Comparison of ENCODE assay signal across 2 cellular contexts in the genomic region with DNA sequence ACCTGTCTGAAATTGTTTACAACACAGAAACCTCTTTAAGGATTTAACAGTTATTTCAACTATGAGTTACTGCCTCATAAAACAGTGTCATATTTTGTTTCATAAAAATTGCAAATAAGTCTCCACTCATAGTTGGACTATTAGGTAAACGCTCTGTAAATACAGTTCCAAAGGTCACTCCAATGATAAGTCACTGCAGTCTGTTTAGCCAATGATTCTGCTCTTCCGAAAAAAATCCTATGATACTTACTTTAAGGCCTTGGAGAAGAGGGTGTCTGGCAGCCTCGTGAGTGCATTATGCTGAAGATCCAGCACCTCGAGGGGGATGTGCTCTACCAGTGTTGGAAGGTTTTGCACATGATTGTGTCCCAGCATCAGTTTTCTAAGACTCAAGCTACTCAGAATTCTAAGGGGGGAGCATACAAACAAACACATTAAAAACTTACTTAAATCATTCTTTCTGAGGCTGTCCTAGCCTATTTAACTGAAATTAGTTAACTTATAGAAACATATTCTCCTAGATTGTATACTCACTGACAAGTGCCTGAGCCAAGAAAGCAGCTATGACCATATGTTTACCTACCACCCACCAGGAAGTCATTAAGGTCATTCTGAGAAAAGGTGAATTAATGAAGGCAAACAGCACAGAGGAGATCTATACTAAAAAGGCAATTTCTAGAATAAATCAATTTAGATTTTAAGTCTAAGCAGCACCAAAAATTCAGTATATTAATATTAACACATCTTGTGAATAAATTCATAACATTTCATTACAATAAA.
TF ChIP-seq lines count a peak whose summit lies in the region.

No MANE protein-coding gene starts in this region.

TF ChIP-seq in K562, 482 proteins besides CTCF, POLR2A, EP300 and RAD21:
- no peak for TF ChIP-seq CBFA2T2 (conservative IDR thresholded peaks at IDR 0.05)
- TF ChIP-seq CEBPG (CRISPR knock-in tag; IDR thresholded peaks at IDR 0.05) = no peak
- TF ChIP-seq CEBPG (tag; conservative IDR thresholded peaks at IDR 0.05 in 1 of 2, IDR thresholded peaks at IDR 0.05 in 1 of 2) = no peak
- TF ChIP-seq CBFB (CRISPR knock-in tag; IDR thresholded peaks at IDR 0.05) = no peak
- no peak for TF ChIP-seq ELF2 (CRISPR knock-in tag; IDR thresholded peaks at IDR 0.05)
- TF ChIP-seq, protein P1, sequence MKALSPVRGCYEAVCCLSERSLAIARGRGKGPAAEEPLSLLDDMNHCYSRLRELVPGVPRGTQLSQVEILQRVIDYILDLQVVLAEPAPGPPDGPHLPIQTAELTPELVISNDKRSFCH (CRISPR knock-in tag; IDR thresholded peaks at IDR 0.05) = no peak
- TF ChIP-seq, protein P1 (tag; IDR thresholded peaks at IDR 0.05) = no peak
- TF ChIP-seq ZFP36 (IDR thresholded peaks at IDR 0.05; ENCODE audit: low read depth, low read length, partially characterized antibody) = no peak
- no peak for TF ChIP-seq ZEB2 (IDR thresholded peaks at IDR 0.05)
- TF ChIP-seq, protein P2, sequence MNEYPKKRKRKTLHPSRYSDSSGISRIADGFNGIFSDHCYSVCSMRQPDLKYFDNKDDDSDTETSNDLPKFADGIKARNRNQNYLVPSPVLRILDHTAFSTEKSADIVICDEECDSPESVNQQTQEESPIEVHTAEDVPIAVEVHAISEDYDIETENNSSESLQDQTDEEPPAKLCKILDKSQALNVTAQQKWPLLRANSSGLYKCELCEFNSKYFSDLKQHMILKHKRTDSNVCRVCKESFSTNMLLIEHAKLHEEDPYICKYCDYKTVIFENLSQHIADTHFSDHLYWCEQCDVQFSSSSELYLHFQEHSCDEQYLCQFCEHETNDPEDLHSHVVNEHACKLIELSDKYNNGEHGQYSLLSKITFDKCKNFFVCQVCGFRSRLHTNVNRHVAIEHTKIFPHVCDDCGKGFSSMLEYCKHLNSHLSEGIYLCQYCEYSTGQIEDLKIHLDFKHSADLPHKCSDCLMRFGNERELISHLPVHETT (CRISPR knock-in tag; conservative IDR thresholded peaks at IDR 0.05 in 1 of 2, IDR thresholded peaks at IDR 0.05 in 1 of 2) = no peak
- TF ChIP-seq ARID2 (IDR thresholded peaks at IDR 0.05) = no peak
- TF ChIP-seq NR2C1 (IDR thresholded peaks at IDR 0.05) = no peak
- no peak for TF ChIP-seq NR2C1 (tag; IDR thresholded peaks at IDR 0.05)
- TF ChIP-seq CC2D1A (IDR thresholded peaks at IDR 0.05) = no peak
- no peak for TF ChIP-seq SP1 (CRISPR knock-in tag; IDR thresholded peaks at IDR 0.05)
- TF ChIP-seq, protein P3, sequence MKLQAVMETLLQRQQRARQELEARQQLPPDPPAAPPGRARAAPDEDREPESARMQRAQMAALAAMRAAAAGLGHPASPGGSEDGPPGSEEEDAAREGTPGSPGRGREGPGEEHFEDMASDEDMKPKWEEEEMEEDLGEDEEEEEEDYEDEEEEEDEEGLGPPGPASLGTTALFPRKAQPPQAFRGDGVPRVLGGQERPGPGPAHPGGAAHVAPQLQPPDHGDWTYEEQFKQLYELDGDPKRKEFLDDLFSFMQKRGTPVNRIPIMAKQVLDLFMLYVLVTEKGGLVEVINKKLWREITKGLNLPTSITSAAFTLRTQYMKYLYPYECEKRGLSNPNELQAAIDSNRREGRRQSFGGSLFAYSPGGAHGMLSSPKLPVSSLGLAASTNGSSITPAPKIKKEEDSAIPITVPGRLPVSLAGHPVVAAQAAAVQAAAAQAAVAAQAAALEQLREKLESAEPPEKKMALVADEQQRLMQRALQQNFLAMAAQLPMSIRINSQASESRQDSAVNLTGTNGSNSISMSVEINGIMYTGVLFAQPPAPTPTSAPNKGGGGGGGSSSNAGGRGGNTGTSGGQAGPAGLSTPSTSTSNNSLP (IDR thresholded peaks at IDR 0.05; ENCODE audit: borderline replicate concordance, low read depth, low read length) = no peak
TF ChIP-seq in K562: peak in this region for 0.

TF ChIP-seq in liver, 16 proteins besides CTCF, POLR2A, EP300 and RAD21:
- peak; percentile 63 for TF ChIP-seq FOXA2 (IDR thresholded peaks at IDR 0.05)
- peak; percentile 93 for TF ChIP-seq SP1 (IDR thresholded peaks at IDR 0.05)
- peak; percentile 84 for TF ChIP-seq HNF4G (IDR thresholded peaks at IDR 0.05)
- TF ChIP-seq HNF4A (conservative IDR thresholded peaks at IDR 0.05) = peak; percentile 91 to 93
- TF ChIP-seq, protein P4, sequence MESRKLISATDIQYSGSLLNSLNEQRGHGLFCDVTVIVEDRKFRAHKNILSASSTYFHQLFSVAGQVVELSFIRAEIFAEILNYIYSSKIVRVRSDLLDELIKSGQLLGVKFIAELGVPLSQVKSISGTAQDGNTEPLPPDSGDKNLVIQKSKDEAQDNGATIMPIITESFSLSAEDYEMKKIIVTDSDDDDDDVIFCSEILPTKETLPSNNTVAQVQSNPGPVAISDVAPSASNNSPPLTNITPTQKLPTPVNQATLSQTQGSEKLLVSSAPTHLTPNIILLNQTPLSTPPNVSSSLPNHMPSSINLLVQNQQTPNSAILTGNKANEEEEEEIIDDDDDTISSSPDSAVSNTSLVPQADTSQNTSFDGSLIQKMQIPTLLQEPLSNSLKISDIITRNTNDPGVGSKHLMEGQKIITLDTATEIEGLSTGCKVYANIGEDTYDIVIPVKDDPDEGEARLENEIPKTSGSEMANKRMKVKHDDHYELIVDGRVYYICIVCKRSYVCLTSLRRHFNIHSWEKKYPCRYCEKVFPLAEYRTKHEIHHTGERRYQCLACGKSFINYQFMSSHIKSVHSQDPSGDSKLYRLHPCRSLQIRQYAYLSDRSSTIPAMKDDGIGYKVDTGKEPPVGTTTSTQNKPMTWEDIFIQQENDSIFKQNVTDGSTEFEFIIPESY (IDR thresholded peaks at IDR 0.05) = peak; percentile 17
- peak; percentile 50 to 52 for TF ChIP-seq JUND (IDR thresholded peaks at IDR 0.05)
- TF ChIP-seq, protein P5, sequence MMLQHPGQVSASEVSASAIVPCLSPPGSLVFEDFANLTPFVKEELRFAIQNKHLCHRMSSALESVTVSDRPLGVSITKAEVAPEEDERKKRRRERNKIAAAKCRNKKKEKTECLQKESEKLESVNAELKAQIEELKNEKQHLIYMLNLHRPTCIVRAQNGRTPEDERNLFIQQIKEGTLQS (IDR thresholded peaks at IDR 0.05) = no peak
- TF ChIP-seq RXRA (IDR thresholded peaks at IDR 0.05) = peak; percentile 32 to 45
- TF ChIP-seq EGR1 (IDR thresholded peaks at IDR 0.05; ENCODE audit: low read depth in 2 of 2) = no peak
TF ChIP-seq in liver: peak in this region for 7.
